Comparison of ENCODE assay signal across 19 cellular contexts in genomic region chr12:27778206-27778605, GRCh38. TPM values are rescaled to one million over a fixed set of nuclear protein-coding genes. Genes with fewer than 3 reads are reported as not detected.
DNase-seq lines count a peak whose midpoint lies in the region; ATAC-seq and TF ChIP-seq lines count a peak whose summit lies in the region.
"Had no signal": no experiment of that assay in that cellular context is flagged by ENCODE, and none has a peak within 500 bp of the region (broad histone marks: within the 10 kb centered on the region; RNA-seq: fewer than 3 reads in every experiment).

No MANE protein-coding gene starts in this region.

- H4K20me1 ChIP-seq in DND-41 (ENCODE audit: insufficient read depth, low read length) = no peaks in the 10 kb centered on the region

- peaks cover 22% of the 10 kb centered on the region for H3K4me1 Mint-ChIP-seq in activated CD8-positive, alpha-beta T cell treated with anti-CD3 and anti-CD28 coated beads for 36 hours (ENCODE audit: low read depth)
- H3K4me1 Mint-ChIP-seq in activated CD8-positive, alpha-beta T cell treated with anti-CD3 and anti-CD28 coated beads, Interleukin-2, amount 10 ng/mL, durations not matched to agents 7 days and 5 days (ENCODE audit: low read depth) = peaks cover 28% of the 10 kb centered on the region
- H3K4me1 Mint-ChIP-seq in brain (peaks cover 36% of the 10 kb centered on the region), nephron progenitor cell (peaks cover 44% of the 10 kb centered on the region)

- H3K4me3 Mint-ChIP-seq in activated CD8-positive, alpha-beta T cell treated with anti-CD3 and anti-CD28 coated beads for 36 hours = peak overlapping the region; percentile 76
- no peak overlapping the region for H3K4me3 Mint-ChIP-seq in activated CD8-positive, alpha-beta T cell treated with anti-CD3 and anti-CD28 coated beads, Interleukin-2, amount 10 ng/mL, durations not matched to agents 7 days and 5 days
- H3K4me3 Mint-ChIP-seq in brain = peak overlapping the region; percentile 54 to 95 (median 86)
- H3K4me3 Mint-ChIP-seq in nephron progenitor cell = peak overlapping the region; percentile 71

- POLR2A ChIA-PET in activated CD8-positive, alpha-beta T cell treated with anti-CD3 and anti-CD28 coated beads for 36 hours (lab: Charles Lee) = interaction anchor here (0.6 to 2.9 kb wide), 2 partner anchors 11 to 32 kb away, joined by 3 to 14 read pairs; no protein-coding TSS in a partner anchor
- POLR2A ChIA-PET in activated CD8-positive, alpha-beta T cell treated with anti-CD3 and anti-CD28 coated beads, Interleukin-2, amount 10 ng/mL, durations not matched to agents 7 days and 5 days (lab: Charles Lee) = no interaction called here

- peaks cover 43% of the 10 kb centered on the region for H3K79me2 ChIP-seq in DND-41 (ENCODE audit: insufficient read depth, low read length)

- CTCF ChIA-PET in activated CD8-positive, alpha-beta T cell treated with anti-CD3 and anti-CD28 coated beads for 36 hours (lab: Charles Lee) = interaction anchor here (1.5 to 1.6 kb wide), 2 partner anchors 18 to 43 kb away, joined by 3 to 5 read pairs; no protein-coding TSS in a partner anchor
- CTCF ChIA-PET in activated CD8-positive, alpha-beta T cell treated with anti-CD3 and anti-CD28 coated beads, Interleukin-2, amount 10 ng/mL, durations not matched to agents 7 days and 5 days (lab: Charles Lee) = interaction anchor here (2.9 kb wide), 1 partner anchor 43 kb away, joined by 24 read pairs; no protein-coding TSS in a partner anchor

- H3K4me2 ChIP-seq in DND-41 (ENCODE audit: insufficient read depth, low read length) = no peak overlapping the region

- H3K27ac ChIP-seq in DND-41 (ENCODE audit: low read length) (no peak overlapping the region), foreskin keratinocyte (no peak overlapping the region), gastroesophageal sphincter (peak overlapping the region in 1 of 4 donors; percentile 94)
- H3K27ac ChIP-seq: neutrophil had no signal

- no peak for DNase-seq in activated CD8-positive, alpha-beta T cell treated with anti-CD3 and anti-CD28 coated beads for 36 hours
- DNase-seq in activated CD8-positive, alpha-beta T cell treated with anti-CD3 and anti-CD28 coated beads, Interleukin-2, amount 10 ng/mL, durations not matched to agents 7 days and 5 days = no peak
- no peak for DNase-seq in DND-41
- no peak for DNase-seq in nephron progenitor cell
- no peak for DNase-seq in foreskin keratinocyte
- DNase-seq in AG20443 (ENCODE audit: low spot score) = no peak
- DNase-seq: activated CD4-positive, alpha-beta T cell treated with anti-CD3 and anti-CD28 coated beads, Interleukin-2, amount 50 U/mL, for 1 hour; activated effector memory CD4-positive, alpha-beta T cell treated with anti-CD3 and anti-CD28 coated beads, Interleukin-2, amount 50 U/mL, for 16 hours; DMS79; foreskin fibroblast; mesendoderm; NCI-H774 had no signal

- no peaks in the 10 kb centered on the region for H3K9me3 Mint-ChIP-seq in activated CD8-positive, alpha-beta T cell treated with anti-CD3 and anti-CD28 coated beads for 36 hours
- no peaks in the 10 kb centered on the region for H3K9me3 Mint-ChIP-seq in activated CD8-positive, alpha-beta T cell treated with anti-CD3 and anti-CD28 coated beads, Interleukin-2, amount 10 ng/mL, durations not matched to agents 7 days and 5 days (ENCODE audit: insufficient read depth)
- H3K9me3 Mint-ChIP-seq in brain = peaks cover 0 to 2% (median 0%) of the 10 kb centered on the region in 5 experiments
- no peaks in the 10 kb centered on the region for H3K9me3 Mint-ChIP-seq in nephron progenitor cell

- H3K36me3 ChIP-seq in DND-41 (ENCODE audit: insufficient read depth, low read length) (peaks cover 22% of the 10 kb centered on the region), gastroesophageal sphincter (no peaks in the 10 kb centered on the region)
- H3K36me3 ChIP-seq: neutrophil had no signal

- TF ChIP-seq EP300 in gastroesophageal sphincter (IDR thresholded peaks at IDR 0.05) = no peak

- TF ChIP-seq CTCF in activated CD8-positive, alpha-beta T cell treated with anti-CD3 and anti-CD28 coated beads for 36 hours (IDR thresholded peaks at IDR 0.05) = no peak
- TF ChIP-seq CTCF in DND-41 (IDR thresholded peaks at IDR 0.05; ENCODE audit: borderline replicate concordance, extremely low read depth, low read length, poor library complexity, severe bottlenecking) (no peak), brain (conservative IDR thresholded peaks at IDR 0.05) (no peak), nephron progenitor cell (IDR thresholded peaks at IDR 0.05) (no peak), foreskin keratinocyte (conservative IDR thresholded peaks at IDR 0.05) (no peak), gastroesophageal sphincter (IDR thresholded peaks at IDR 0.05) (no peak)

- peaks cover 37% of the 10 kb centered on the region for H3K4me1 ChIP-seq in DND-41 (ENCODE audit: insufficient read depth, low read length)
- peaks cover 22% of the 10 kb centered on the region for H3K4me1 ChIP-seq in foreskin keratinocyte
- H3K4me1 ChIP-seq in gastroesophageal sphincter = peaks cover 0 to 36% (median 3%) of the 10 kb centered on the region in 3 donors

- H3K27me3 Mint-ChIP-seq in activated CD8-positive, alpha-beta T cell treated with anti-CD3 and anti-CD28 coated beads for 36 hours = no peaks in the 10 kb centered on the region
- H3K27me3 Mint-ChIP-seq in activated CD8-positive, alpha-beta T cell treated with anti-CD3 and anti-CD28 coated beads, Interleukin-2, amount 10 ng/mL, durations not matched to agents 7 days and 5 days (ENCODE audit: low read depth) = peaks cover 9% of the 10 kb centered on the region
- H3K27me3 Mint-ChIP-seq in brain = peaks cover 3% of the 10 kb centered on the region
- H3K27me3 Mint-ChIP-seq in nephron progenitor cell (ENCODE audit: low read depth, poor library complexity) = peaks cover 2% of the 10 kb centered on the region

- intact Hi-C loops in activated CD8-positive, alpha-beta T cell treated with anti-CD3 and anti-CD28 coated beads for 36 hours (cut with micrococcal nuclease) = no loop called here

- no peak for ATAC-seq in activated CD8-positive, alpha-beta T cell treated with anti-CD3 and anti-CD28 coated beads for 36 hours
- no peak for ATAC-seq in activated CD8-positive, alpha-beta T cell treated with anti-CD3 and anti-CD28 coated beads, Interleukin-2, amount 10 ng/mL, durations not matched to agents 7 days and 5 days
- no peak for ATAC-seq in DND-41 (ENCODE audit: insufficient read depth, low read depth)
- no peak for ATAC-seq in foreskin keratinocyte
- no peak for ATAC-seq in gastroesophageal sphincter
- ATAC-seq: Panc1 had no signal

- H3K9ac ChIP-seq in DND-41 (ENCODE audit: low read depth, low read length) = no peak overlapping the region

- H3K4me3 ChIP-seq in DND-41 (ENCODE audit: low read depth in 1 of 2, low read length in 2 of 2) (no peak overlapping the region), gastroesophageal sphincter (no peak overlapping the region)

- 44 to 53% methylated on average over 1 of the region's 1 CpG for WGBS in gastroesophageal sphincter (ENCODE audit: low coverage in 1 of 2), 2 donors

- H3K27me3 ChIP-seq in DND-41 (ENCODE audit: insufficient read depth, low read length, poor library complexity) (no peaks in the 10 kb centered on the region), foreskin keratinocyte (no peaks in the 10 kb centered on the region), gastroesophageal sphincter (no peaks in the 10 kb centered on the region)
- H3K27me3 ChIP-seq: neutrophil had no signal

- H3K36me3 Mint-ChIP-seq in activated CD8-positive, alpha-beta T cell treated with anti-CD3 and anti-CD28 coated beads for 36 hours (ENCODE audit: low read depth) = peaks cover 19% of the 10 kb centered on the region
- H3K36me3 Mint-ChIP-seq in activated CD8-positive, alpha-beta T cell treated with anti-CD3 and anti-CD28 coated beads, Interleukin-2, amount 10 ng/mL, durations not matched to agents 7 days and 5 days (ENCODE audit: low read depth) = peaks cover 18% of the 10 kb centered on the region
- peaks cover 13% of the 10 kb centered on the region for H3K36me3 Mint-ChIP-seq in brain
- H3K36me3 Mint-ChIP-seq in nephron progenitor cell (ENCODE audit: low read depth) = peaks cover 15% of the 10 kb centered on the region

- no peaks in the 10 kb centered on the region for H3K9me3 ChIP-seq in DND-41 (ENCODE audit: insufficient read depth, low read length, severe bottlenecking)
- no peaks in the 10 kb centered on the region for H3K9me3 ChIP-seq in gastroesophageal sphincter
- H3K9me3 ChIP-seq: neutrophil had no signal

- 0 out of 2 replicates have a peak overlapping the region, but pooled peaks have one; percentile 45 for H2AFZ ChIP-seq in DND-41 (ENCODE audit: low read depth, low read length)

- H3K27ac Mint-ChIP-seq in activated CD8-positive, alpha-beta T cell treated with anti-CD3 and anti-CD28 coated beads for 36 hours = no peak overlapping the region
- H3K27ac Mint-ChIP-seq in activated CD8-positive, alpha-beta T cell treated with anti-CD3 and anti-CD28 coated beads, Interleukin-2, amount 10 ng/mL, durations not matched to agents 7 days and 5 days = no peak overlapping the region
- peak overlapping the region in 4 of 5 experiments; percentile 94 to 99 (median 98) for H3K27ac Mint-ChIP-seq in brain
- no peak overlapping the region for H3K27ac Mint-ChIP-seq in nephron progenitor cell
- H3K27ac Mint-ChIP-seq: CD14-positive monocyte had no signal

- TF ChIP-seq POLR2A in gastroesophageal sphincter (IDR thresholded peaks at IDR 0.05) = no peak

RNA-seq across cellular contexts. Expression of gene KLHL42, which starts 1.8 kb away (rescaled TPM):
- total RNA-seq in activated CD8-positive, alpha-beta T cell treated with anti-CD3 and anti-CD28 coated beads for 36 hours = 10 to 100 TPM; 10.2 to 11.3 TPM
- 10 to 100 TPM; 15.9 to 16.9 TPM for total RNA-seq in activated CD8-positive, alpha-beta T cell treated with anti-CD3 and anti-CD28 coated beads, Interleukin-2, amount 10 ng/mL, durations not matched to agents 7 days and 5 days
- polyA plus RNA-seq in brain (ENCODE audit: insufficient read depth, low read depth, low replicate concordance) = 5.6 TPM
- total RNA-seq in foreskin keratinocyte = 27.8 and 30.5 TPM in 2 replicates
- 7.2 and 8.0 TPM in 2 replicates for polyA plus RNA-seq in foreskin keratinocyte
- 100 to 1,000 TPM in 2 of 4 donors, 10 to 100 TPM in 2; 63.9 to 121 (median 89.3) TPM for total RNA-seq in gastroesophageal sphincter

RNA-seq across cellular contexts. Expression of gene MANSC4, which starts 1.8 kb away (rescaled TPM):
- not detected for total RNA-seq in activated CD8-positive, alpha-beta T cell treated with anti-CD3 and anti-CD28 coated beads for 36 hours
- total RNA-seq in activated CD8-positive, alpha-beta T cell treated with anti-CD3 and anti-CD28 coated beads, Interleukin-2, amount 10 ng/mL, durations not matched to agents 7 days and 5 days = not detected
- polyA plus RNA-seq in brain (ENCODE audit: insufficient read depth, low read depth, low replicate concordance) (not detected), foreskin keratinocyte (0.10 and 0.14 TPM in 2 replicates)
- total RNA-seq in foreskin keratinocyte (0.20 and 0.25 TPM in 2 replicates), gastroesophageal sphincter (not detected)
- total RNA-seq: A673, M059J had no signal
- polyA plus RNA-seq: CD14-positive monocyte had no signal

Comparison
In these comparisons a context has a peak if more than half of its experiments do, and no peak if none do; other contexts are left out.
1. H3K27ac Mint-ChIP-seq: peak in brain (4 of 5); none in activated CD8-positive, alpha-beta T cell treated with anti-CD3 and anti-CD28 coated beads for 36 hours (single experiment), activated CD8-positive, alpha-beta T cell treated with anti-CD3 and anti-CD28 coated beads, Interleukin-2, amount 10 ng/mL, durations not matched to agents 7 days and 5 days (single experiment) and nephron progenitor cell (single experiment).